In the genomic region with DNA sequence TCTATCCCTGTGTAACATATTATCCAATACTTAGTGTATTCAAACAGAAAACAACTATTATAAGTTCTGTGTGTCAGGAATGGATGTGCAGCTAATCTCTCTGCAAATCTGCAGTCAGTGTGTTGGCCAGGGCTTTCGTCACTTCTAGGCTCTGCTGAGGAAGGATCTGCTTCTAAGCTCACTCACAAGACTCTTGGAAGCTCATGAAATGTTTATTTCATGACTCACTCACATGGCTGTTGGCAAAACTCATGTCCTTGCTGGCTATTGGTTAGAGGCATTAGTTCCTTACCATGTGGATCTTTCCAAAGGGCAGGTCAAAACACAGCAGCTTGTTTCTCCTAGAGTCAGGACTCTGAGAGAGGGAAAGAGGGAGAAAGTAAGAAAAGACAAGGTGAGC, we compare ENCODE assay signal across 21 cellular contexts.
DNase-seq lines count a peak whose midpoint lies in the region; FAIRE-seq and TF ChIP-seq lines count a peak whose summit lies in the region.
"Had no signal": no experiment of that assay in that cellular context is flagged by ENCODE, and none has a peak within 500 bp of the region (broad histone marks: within the 10 kb centered on the region; RNA-seq: fewer than 3 reads in every experiment).

No MANE protein-coding gene starts in this region.

- no peaks in the 10 kb centered on the region for H3K9me3 ChIP-seq in mesodermal cell (ENCODE audit: control insufficient read depth, low read length)
- H3K9me3 ChIP-seq: upper lobe of right lung had no signal

- H3K36me3 Mint-ChIP-seq in chondrocyte (ENCODE audit: low read depth): no peaks in the 10 kb centered on the region
- no peaks in the 10 kb centered on the region for H3K36me3 Mint-ChIP-seq in CD14-positive monocyte
- H3K36me3 Mint-ChIP-seq: activated naive CD8-positive, alpha-beta T cell treated with anti-CD3 and anti-CD28 coated beads, Interleukin-2, amount 10 ng/mL, durations not matched to agents 7 days and 5 days; CD8-positive, alpha-beta T cell had no signal

- peaks cover 27% of the 10 kb centered on the region for H3K9me3 Mint-ChIP-seq in chondrocyte (ENCODE audit: low read depth)
- peaks cover 0 to 8% (median 1%) of the 10 kb centered on the region in 7 donors for H3K9me3 Mint-ChIP-seq in CD14-positive monocyte
- H3K9me3 Mint-ChIP-seq: activated naive CD8-positive, alpha-beta T cell treated with anti-CD3 and anti-CD28 coated beads, Interleukin-2, amount 10 ng/mL, durations not matched to agents 7 days and 5 days had no signal

- TF ChIP-seq CTCF in chondrocyte (IDR thresholded peaks at IDR 0.05) (no peak), CD14-positive monocyte (IDR thresholded peaks at IDR 0.05) (no peak)

- no peak overlapping the region for H3K27ac ChIP-seq in epithelial cell of prostate
- H3K27ac ChIP-seq in mesodermal cell (ENCODE audit: low read depth, low read length, severe bottlenecking): peak overlapping the region; percentile 18
- H3K27ac ChIP-seq: SK-N-MC, upper lobe of right lung had no signal

- H3K27ac Mint-ChIP-seq in chondrocyte (ENCODE audit: unreplicated experiment) (no peak overlapping the region), CD14-positive monocyte (no peak overlapping the region)
- H3K27ac Mint-ChIP-seq: activated naive CD8-positive, alpha-beta T cell treated with anti-CD3 and anti-CD28 coated beads, Interleukin-2, amount 10 ng/mL, durations not matched to agents 7 days and 5 days; CD8-positive, alpha-beta T cell; stimulated activated naive CD8-positive, alpha-beta T cell treated with anti-CD3 and anti-CD28 coated beads, Interleukin-15, Interleukin-2, amounts not matched to agents 100 ng/mL and 50 ng/mL, for 24 hours had no signal

- peaks cover 5% of the 10 kb centered on the region for H3K4me1 ChIP-seq in mesodermal cell (ENCODE audit: control insufficient read depth, insufficient read depth, low read length, poor library complexity, severe bottlenecking)
- H3K4me1 ChIP-seq: upper lobe of right lung had no signal

- H3K4me3 Mint-ChIP-seq in chondrocyte (ENCODE audit: unreplicated experiment) (no peak overlapping the region), CD14-positive monocyte (no peak overlapping the region)
- H3K4me3 Mint-ChIP-seq: activated naive CD8-positive, alpha-beta T cell treated with anti-CD3 and anti-CD28 coated beads, Interleukin-2, amount 10 ng/mL, durations not matched to agents 7 days and 5 days; CD8-positive, alpha-beta T cell; stimulated activated naive CD8-positive, alpha-beta T cell treated with anti-CD3 and anti-CD28 coated beads, Interleukin-15, Interleukin-2, amounts not matched to agents 100 ng/mL and 50 ng/mL, for 24 hours had no signal

- intact Hi-C loops in CD14-positive monocyte (cut with micrococcal nuclease): no loop called here

- H3K4me3 ChIP-seq in mesodermal cell (ENCODE audit: extremely low read depth, insufficient read depth, low read length, poor library complexity, severe bottlenecking): no peak overlapping the region
- H3K4me3 ChIP-seq: SK-N-MC, upper lobe of right lung had no signal

- no peak for FAIRE-seq in RCC 7860 (lab: Jason Lieb, UNC)

- peak; percentile 0 for DNase-seq in EH (ENCODE audit: low read depth)
- peak; percentile 8 for DNase-seq in RCC 7860 (ENCODE audit: low spot score)
- DNase-seq in epithelial cell of prostate (ENCODE audit: low read depth, low spot score): peak; percentile 54
- no peak for DNase-seq in stimulated activated CD4-positive, alpha-beta T cell treated with anti-CD3 and anti-CD28 coated beads, Interleukin-15, amount 100 ng/mL, for 24 hours
- DNase-seq in NOMO-1 (lab: John Stamatoyannopoulos, UW; ENCODE audit: unreplicated experiment in 2 of 2): no peak
- no peak for DNase-seq in chondrocyte (ENCODE audit: low spot score)
- no peak for DNase-seq in CD14-positive monocyte (ENCODE audit: low spot score)
- DNase-seq: activated CD8-positive, alpha-beta memory T cell treated with anti-CD3 and anti-CD28 coated beads for 24 hours; activated naive CD8-positive, alpha-beta T cell treated with anti-CD3 and anti-CD28 coated beads, Interleukin-2, amount 10 ng/mL, durations not matched to agents 7 days and 5 days; CD8-positive, alpha-beta T cell; effector CD4-positive, alpha-beta T cell; Kasumi-1; NCI-H1417; NCI-H526 treated with DMSO at 0.1 percent for 48 hours; nucleus accumbens; right cardiac atrium; T-helper 9 cell; upper lobe of right lung had no signal

- H3K27me3 Mint-ChIP-seq in chondrocyte (ENCODE audit: low read depth) (no peaks in the 10 kb centered on the region), CD14-positive monocyte (ENCODE audit: low read depth in 3 of 3) (peaks cover 0 to 1% (median 0%) of the 10 kb centered on the region in 3 donors)
- H3K27me3 Mint-ChIP-seq: activated naive CD8-positive, alpha-beta T cell treated with anti-CD3 and anti-CD28 coated beads, Interleukin-2, amount 10 ng/mL, durations not matched to agents 7 days and 5 days had no signal

- no peaks in the 10 kb centered on the region for H3K4me1 Mint-ChIP-seq in chondrocyte (ENCODE audit: low read depth)
- no peaks in the 10 kb centered on the region for H3K4me1 Mint-ChIP-seq in CD14-positive monocyte
- H3K4me1 Mint-ChIP-seq: activated naive CD8-positive, alpha-beta T cell treated with anti-CD3 and anti-CD28 coated beads, Interleukin-2, amount 10 ng/mL, durations not matched to agents 7 days and 5 days had no signal

- WGBS in mesodermal cell (ENCODE audit: insufficient coverage in 2 of 2), 2 experiments: 50 to 56% methylated on average over 1 of the region's 1 CpG

- no peaks in the 10 kb centered on the region for H3K36me3 ChIP-seq in mesodermal cell (ENCODE audit: control insufficient read depth, insufficient read depth, low read length)
- H3K36me3 ChIP-seq: upper lobe of right lung had no signal

Comparison
In these comparisons a context has a peak if more than half of its experiments do, and no peak if none do; other contexts are left out.
1. DNase-seq: peak in EH (single experiment), RCC 7860 (single experiment) and epithelial cell of prostate (single experiment); none in stimulated activated CD4-positive, alpha-beta T cell treated with anti-CD3 and anti-CD28 coated beads, Interleukin-15, amount 100 ng/mL, for 24 hours (single experiment), NOMO-1 (0 of 2), chondrocyte (single experiment) and CD14-positive monocyte (single experiment).